ENCODE assay signal across 1 cellular context in the genomic region with DNA sequence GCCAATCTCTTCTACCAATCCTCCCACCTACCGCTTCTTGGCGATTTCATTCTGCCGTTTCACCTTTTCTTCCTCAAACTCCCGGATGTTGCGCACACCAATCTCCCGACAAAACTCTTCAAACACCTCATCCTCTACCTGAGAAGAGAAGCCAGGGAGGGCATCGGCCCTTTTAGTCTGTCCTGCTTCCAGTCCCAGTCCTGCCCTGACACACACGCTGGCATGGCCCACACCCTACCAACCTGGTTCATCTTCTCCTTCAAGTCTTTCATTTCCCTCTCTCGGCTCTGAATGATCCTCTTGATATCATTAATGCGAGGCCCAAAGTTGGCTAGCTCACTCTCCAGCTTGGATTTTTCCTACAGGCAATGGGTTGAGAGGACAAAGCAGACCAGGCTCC.
A peak's percentile ranks its signal among the peaks of the same experiment; 100 is the strongest.
TF ChIP-seq lines count a peak whose summit lies in the region.

No MANE protein-coding gene starts in this region.

TF ChIP-seq in GM12878, 131 proteins besides CTCF, POLR2A, EP300 and RAD21:
- 0 out of 2 replicates have a peak, but pooled peaks have one; percentile 25 for TF ChIP-seq POLR2AphosphoS5 (IDR thresholded peaks at IDR 0.05; ENCODE audit: low read length)
- no peak for TF ChIP-seq ZNF384 (IDR thresholded peaks at IDR 0.05; ENCODE audit: borderline replicate concordance, low read depth, low read length)
